ENCODE assay signal across 22 cellular contexts in genomic region chr9:31034311-31034710, GRCh38.
DNase-seq lines count a peak whose midpoint lies in the region; ATAC-seq and TF ChIP-seq lines count a peak whose summit lies in the region.
"Had no signal": no experiment of that assay in that cellular context is flagged by ENCODE, and none has a peak within 500 bp of the region (broad histone marks: within the 10 kb centered on the region; RNA-seq: fewer than 3 reads in every experiment).

No MANE protein-coding gene starts in this region.

- DNase-seq in DMS53 treated with DMSO at 0.1 percent for 48 hours (lab: John Stamatoyannopoulos, UW; ENCODE audit: unreplicated experiment) (peak; percentile 55), NCI-H2081 treated with DMSO at 0.1 percent for 48 hours (lab: John Stamatoyannopoulos, UW) (peak; percentile 86), WTC11 (ENCODE audit: low spot score) (no peak), left kidney (ENCODE audit: low read depth, low spot score) (peak; percentile 5), cortex of kidney (lab: John Stamatoyannopoulos, UW) (no peak), middle frontal gyrus (ENCODE audit: extremely low spot score, low spot score) (no peak), GM10266 (ENCODE audit: extremely low spot score) (no peak)
- DNase-seq in activated CD8-positive, alpha-beta memory T cell treated with anti-CD3 and anti-CD28 coated beads, Interleukin-2, amount 50 U/mL, for 4 hours: no peak
- DNase-seq: activated CD4-positive, CD25-positive, alpha-beta regulatory T cell; amygdala; central memory CD4-positive, alpha-beta T cell; effector memory CD4-positive, alpha-beta T cell; glutamatergic neuron; KBM-7; lower lobe of right lung; MV-4-11; NCI-H510A treated with DMSO at 0.1 percent for 48 hours; ovary; SIG-M5; stimulated activated naive CD8-positive, alpha-beta T cell treated with anti-CD3 and anti-CD28 coated beads, Interleukin-15, amount 100 ng/mL, for 72 hours had no signal

- H3K36me3 Mint-ChIP-seq in WTC11: no peaks in the 10 kb centered on the region

- CTCF ChIA-PET in WTC11 (lab: Charles Lee): no interaction called here

- no peaks in the 10 kb centered on the region for H3K27me3 Mint-ChIP-seq in WTC11 (ENCODE audit: low read depth)
- H3K27me3 Mint-ChIP-seq: activated T-helper 17 cell treated with anti-CD3 and anti-CD28 coated beads, Interleukin-2, amount 50 U/mL, for 72 hours; stimulated activated naive CD8-positive, alpha-beta T cell treated with anti-CD3 and anti-CD28 coated beads, Interleukin-15, amount 100 ng/mL, for 72 hours had no signal

- 0 out of 2 replicates have a peak overlapping the region, but pooled peaks have one; percentile 28 for H3K4me3 Mint-ChIP-seq in WTC11
- H3K4me3 Mint-ChIP-seq: activated T-helper 17 cell treated with anti-CD3 and anti-CD28 coated beads, Interleukin-2, amount 50 U/mL, for 72 hours; stimulated activated naive CD8-positive, alpha-beta T cell treated with anti-CD3 and anti-CD28 coated beads, Interleukin-15, amount 100 ng/mL, for 72 hours; T-helper 2 cell treated with Interferon-gamma antibody and Interleukin-4, amounts not matched to agents 5 μg/mL and 100 μg/mL, for 36 hours had no signal

- H3K27ac Mint-ChIP-seq in WTC11: peak overlapping the region; percentile 69
- H3K27ac Mint-ChIP-seq: activated T-helper 17 cell treated with anti-CD3 and anti-CD28 coated beads, Interleukin-2, amount 50 U/mL, for 72 hours; T-helper 2 cell treated with Interferon-gamma antibody and Interleukin-4, amounts not matched to agents 5 μg/mL and 100 μg/mL, for 36 hours had no signal

- POLR2A ChIA-PET in WTC11 (lab: Charles Lee): interaction anchor here (0.6 kb wide), 1 partner anchor 562 kb away, joined by 7 read pairs; no protein-coding TSS in a partner anchor

- peak; percentile 50 for ATAC-seq in WTC11
- ATAC-seq: activated T-helper 17 cell treated with anti-CD3 and anti-CD28 coated beads, Interleukin-2, amount 50 U/mL, for 72 hours; lower lobe of right lung; stimulated activated naive CD8-positive, alpha-beta T cell treated with anti-CD3 and anti-CD28 coated beads, Interleukin-15, amount 100 ng/mL, for 72 hours had no signal

- no peaks in the 10 kb centered on the region for H3K9me3 Mint-ChIP-seq in WTC11
- H3K9me3 Mint-ChIP-seq: activated T-helper 17 cell treated with anti-CD3 and anti-CD28 coated beads, Interleukin-2, amount 50 U/mL, for 72 hours; stimulated activated naive CD8-positive, alpha-beta T cell treated with anti-CD3 and anti-CD28 coated beads, Interleukin-15, amount 100 ng/mL, for 72 hours; T-helper 2 cell treated with Interferon-gamma antibody and Interleukin-4, amounts not matched to agents 5 μg/mL and 100 μg/mL, for 36 hours had no signal

- peaks cover 46% of the 10 kb centered on the region for H3K4me1 Mint-ChIP-seq in WTC11
- H3K4me1 Mint-ChIP-seq: activated T-helper 17 cell treated with anti-CD3 and anti-CD28 coated beads, Interleukin-2, amount 50 U/mL, for 72 hours had no signal

- TF ChIP-seq CTCF in WTC11 (IDR thresholded peaks at IDR 0.05) (no peak), GM10266 (IDR thresholded peaks at IDR 0.05; ENCODE audit: control insufficient read depth, insufficient read depth, low read depth, missing control alignments) (no peak)

TF ChIP-seq in WTC11, 78 proteins besides CTCF, POLR2A, EP300 and RAD21:
- TF ChIP-seq TEAD4 (CRISPR knock-in tag; IDR thresholded peaks at IDR 0.05): no peak
- TF ChIP-seq ETV6 (CRISPR knock-in tag; IDR thresholded peaks at IDR 0.05): 0 out of 2 replicates have a peak, but pooled peaks have one; percentile 29
TF ChIP-seq in WTC11: peak in this region for 1.

Comparison
In these comparisons a context has a peak if more than half of its experiments do, and no peak if none do; other contexts are left out.
1. DNase-seq: peak in DMS53 treated with DMSO at 0.1 percent for 48 hours (single experiment), NCI-H2081 treated with DMSO at 0.1 percent for 48 hours (single experiment) and left kidney (single experiment); none in WTC11 (single experiment), cortex of kidney (single experiment), activated CD8-positive, alpha-beta memory T cell treated with anti-CD3 and anti-CD28 coated beads, Interleukin-2, amount 50 U/mL, for 4 hours (single experiment), middle frontal gyrus (single experiment) and GM10266 (single experiment).